8 cellular contexts compared by ENCODE assay signal in the genomic region with DNA sequence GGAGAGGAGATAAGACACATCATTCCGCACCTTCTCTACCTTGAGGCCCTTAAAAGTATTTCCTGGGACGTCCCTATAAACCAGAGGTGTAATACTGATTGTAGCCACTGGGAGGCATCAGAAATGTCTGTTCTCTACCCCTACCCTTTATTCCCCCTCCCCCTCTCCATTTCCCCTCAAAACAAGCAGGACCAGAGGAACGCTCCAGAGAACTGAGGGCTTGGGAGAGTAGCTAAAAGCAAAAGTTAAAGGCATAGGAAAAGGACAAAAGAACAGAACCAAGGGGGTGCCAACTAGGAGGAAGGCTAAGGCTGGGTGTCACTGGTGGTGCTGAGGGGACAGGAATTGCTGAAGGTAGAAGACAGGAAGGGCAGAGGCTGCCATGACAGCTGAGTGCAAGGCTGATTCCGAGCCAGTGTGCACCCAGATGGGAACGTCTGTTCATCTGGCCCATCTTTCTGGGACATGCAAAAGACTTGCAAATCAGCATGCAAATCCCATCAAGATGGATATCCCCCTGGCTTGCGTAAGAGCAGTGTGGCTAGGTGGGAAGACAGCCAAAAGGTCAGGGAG. TPM values are rescaled to one million over a fixed set of nuclear protein-coding genes. Genes with fewer than 3 reads are reported as not detected.
DNase-seq lines count a peak whose midpoint lies in the region; ATAC-seq lines count a peak whose summit lies in the region.

No MANE protein-coding gene starts in this region.

- intact Hi-C loops in sciatic nerve (cut with DNase I) = no loop called here

- DNase-seq in A172 (ENCODE audit: low spot score) (peak; percentile 46), EH (ENCODE audit: low read depth) (peak; percentile 67), NCI-H1694 treated with DMSO at 0.1 percent for 48 hours (lab: John Stamatoyannopoulos, UW) (peak; percentile 76), glomerular visceral epithelial cell (ENCODE audit: extremely low spot score) (peak; percentile 41), sciatic nerve (ENCODE audit: low spot score) (no peak)
- DNase-seq in activated T-cell treated with anti-CD3 and anti-CD28 coated beads, Interleukin-2, amount 50 U/mL, for 48 hours = peak; percentile 43 to 56

- ATAC-seq in sciatic nerve = peak; percentile 51
- no peak for ATAC-seq in GM19328 (IDR thresholded peaks at IDR 0.05; ENCODE audit: unreplicated experiment)
- ATAC-seq in HG03378 (IDR thresholded peaks at IDR 0.05; ENCODE audit: unreplicated experiment) = no peak

RNA-seq across cellular contexts. Expression of gene CAMTA2, which starts 6.7 kb away (rescaled TPM):
- 2.4 and 7.1 TPM in 2 replicates for total RNA-seq in A172 (2014; rRNA removed; shearing (Covaris generic))
- 62.9 TPM for total RNA-seq in sciatic nerve

RNA-seq across cellular contexts. Expression of gene SPAG7, which starts 13.1 kb away (rescaled TPM):
- 74.4 and 90.6 TPM in 2 replicates for total RNA-seq in A172 (2014; rRNA removed; shearing (Covaris generic))
- total RNA-seq in sciatic nerve = 50.8 TPM

RNA-seq across cellular contexts. Expression of gene INCA1, which starts 16.6 kb away (rescaled TPM):
- 0.88 and 1.5 TPM in 2 replicates for total RNA-seq in A172 (2014; rRNA removed; shearing (Covaris generic))
- total RNA-seq in sciatic nerve = 1.6 TPM

RNA-seq across cellular contexts. Expression of gene KIF1C, which starts 17.0 kb away (rescaled TPM):
- 123 and 125 TPM in 2 replicates for total RNA-seq in A172 (2014; rRNA removed; shearing (Covaris generic))
- 143 TPM for total RNA-seq in sciatic nerve

RNA-seq across cellular contexts. Expression of gene ENO3, which starts 29.8 kb away (rescaled TPM):
- 4.0 and 12.3 TPM in 2 replicates for total RNA-seq in A172 (2014; rRNA removed; shearing (Covaris generic))
- total RNA-seq in sciatic nerve = 5.1 TPM
